ENCODE assay signal across 2 cellular contexts in the genomic region with DNA sequence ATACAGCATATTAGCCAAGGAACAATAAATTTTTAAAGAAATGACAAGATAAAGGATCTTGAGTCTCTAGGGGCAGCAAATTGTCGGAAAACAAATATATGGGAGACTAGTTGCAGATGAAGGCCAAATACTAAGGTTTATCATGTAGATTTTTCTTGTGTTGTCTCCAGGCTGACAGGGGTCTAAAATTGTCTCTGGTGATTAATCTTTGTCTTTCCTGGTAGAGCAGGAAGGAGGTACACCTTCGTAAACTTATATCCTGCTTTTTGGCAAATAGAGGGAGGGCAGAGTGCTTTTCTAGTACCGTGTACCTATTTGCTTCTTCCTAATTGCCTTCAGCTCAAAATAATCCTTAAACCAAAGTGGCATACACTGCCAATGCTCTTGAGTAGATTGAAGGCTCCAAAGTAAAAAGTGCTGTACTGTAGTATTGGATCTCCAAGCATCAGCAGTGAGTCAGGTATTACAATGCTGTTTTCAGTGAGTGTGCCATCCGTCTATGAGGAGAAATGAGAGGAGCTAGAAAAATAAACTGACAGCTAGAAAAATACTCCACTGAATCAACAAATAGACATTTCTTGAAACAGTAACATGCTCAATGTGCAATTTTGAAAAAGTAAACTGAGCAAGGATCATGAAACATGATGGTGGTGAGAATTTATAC.
TF ChIP-seq lines count a peak whose summit lies in the region.

No MANE protein-coding gene starts in this region.

TF ChIP-seq in HepG2, 621 proteins besides CTCF, POLR2A, EP300 and RAD21:
- TF ChIP-seq TARDBP (CRISPR knock-in tag; IDR thresholded peaks at IDR 0.05) (no peak), ZNF577 (CRISPR knock-in tag; IDR thresholded peaks at IDR 0.05; ENCODE audit: borderline replicate concordance, low read depth) (no peak), KLF11 (CRISPR knock-in tag; IDR thresholded peaks at IDR 0.05) (no peak), ZNF260 (CRISPR knock-in tag; IDR thresholded peaks at IDR 0.05; ENCODE audit: borderline replicate concordance, low read depth) (no peak), MTA3 (CRISPR knock-in tag; IDR thresholded peaks at IDR 0.05) (no peak), ZNF619 (CRISPR knock-in tag; IDR thresholded peaks at IDR 0.05) (no peak), AKAP8 (CRISPR knock-in tag; IDR thresholded peaks at IDR 0.05) (no peak), NFE2L2 (IDR thresholded peaks at IDR 0.05; ENCODE audit: low read length) (no peak), MEIS1 (CRISPR knock-in tag; IDR thresholded peaks at IDR 0.05; ENCODE audit: borderline replicate concordance) (no peak), CCAR2 (optimal IDR thresholded peaks at IDR 0.05; ENCODE audit: low read depth, low read length) (no peak), POGZ (CRISPR knock-in tag; IDR thresholded peaks at IDR 0.05) (no peak), RAD51 (IDR thresholded peaks at IDR 0.05; ENCODE audit: borderline replicate concordance) (no peak), EED (CRISPR knock-in tag; IDR thresholded peaks at IDR 0.05) (no peak), NRL (CRISPR knock-in tag; IDR thresholded peaks at IDR 0.05; ENCODE audit: borderline replicate concordance) (no peak)
- TF ChIP-seq, protein P1, sequence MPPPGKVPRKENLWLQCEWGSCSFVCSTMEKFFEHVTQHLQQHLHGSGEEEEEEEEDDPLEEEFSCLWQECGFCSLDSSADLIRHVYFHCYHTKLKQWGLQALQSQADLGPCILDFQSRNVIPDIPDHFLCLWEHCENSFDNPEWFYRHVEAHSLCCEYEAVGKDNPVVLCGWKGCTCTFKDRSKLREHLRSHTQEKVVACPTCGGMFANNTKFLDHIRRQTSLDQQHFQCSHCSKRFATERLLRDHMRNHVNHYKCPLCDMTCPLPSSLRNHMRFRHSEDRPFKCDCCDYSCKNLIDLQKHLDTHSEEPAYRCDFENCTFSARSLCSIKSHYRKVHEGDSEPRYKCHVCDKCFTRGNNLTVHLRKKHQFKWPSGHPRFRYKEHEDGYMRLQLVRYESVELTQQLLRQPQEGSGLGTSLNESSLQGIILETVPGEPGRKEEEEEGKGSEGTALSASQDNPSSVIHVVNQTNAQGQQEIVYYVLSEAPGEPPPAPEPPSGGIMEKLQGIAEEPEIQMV (CRISPR knock-in tag; IDR thresholded peaks at IDR 0.05; ENCODE audit: low read depth) = no peak

TF ChIP-seq in WTC11, 78 proteins besides CTCF, POLR2A, EP300 and RAD21:
- TF ChIP-seq, protein P2, sequence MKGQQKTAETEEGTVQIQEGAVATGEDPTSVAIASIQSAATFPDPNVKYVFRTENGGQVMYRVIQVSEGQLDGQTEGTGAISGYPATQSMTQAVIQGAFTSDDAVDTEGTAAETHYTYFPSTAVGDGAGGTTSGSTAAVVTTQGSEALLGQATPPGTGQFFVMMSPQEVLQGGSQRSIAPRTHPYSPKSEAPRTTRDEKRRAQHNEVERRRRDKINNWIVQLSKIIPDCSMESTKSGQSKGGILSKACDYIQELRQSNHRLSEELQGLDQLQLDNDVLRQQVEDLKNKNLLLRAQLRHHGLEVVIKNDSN (CRISPR knock-in tag; IDR thresholded peaks at IDR 0.05) = no peak
- TF ChIP-seq RORB (CRISPR knock-in tag; IDR thresholded peaks at IDR 0.05) (no peak), ATF1 (CRISPR knock-in tag; IDR thresholded peaks at IDR 0.05) (no peak), RELA (CRISPR knock-in tag; IDR thresholded peaks at IDR 0.05; ENCODE audit: borderline replicate concordance) (no peak), ZNF232 (CRISPR knock-in tag; IDR thresholded peaks at IDR 0.05) (no peak), ELF4 (CRISPR knock-in tag; IDR thresholded peaks at IDR 0.05; ENCODE audit: low read depth) (no peak), PRRX2 (CRISPR knock-in tag; IDR thresholded peaks at IDR 0.05) (no peak), MXD4 (CRISPR knock-in tag; IDR thresholded peaks at IDR 0.05; ENCODE audit: borderline replicate concordance) (no peak), MYBL2 (CRISPR knock-in tag; IDR thresholded peaks at IDR 0.05) (no peak), CREM (CRISPR knock-in tag; IDR thresholded peaks at IDR 0.05) (no peak), TCF7 (CRISPR knock-in tag; IDR thresholded peaks at IDR 0.05; ENCODE audit: low read depth) (no peak), GTF2I (CRISPR knock-in tag; conservative IDR thresholded peaks at IDR 0.05) (no peak), NFATC4 (CRISPR knock-in tag; IDR thresholded peaks at IDR 0.05) (no peak), TP53 (CRISPR knock-in tag; IDR thresholded peaks at IDR 0.05) (no peak)
- TF ChIP-seq, protein P3, sequence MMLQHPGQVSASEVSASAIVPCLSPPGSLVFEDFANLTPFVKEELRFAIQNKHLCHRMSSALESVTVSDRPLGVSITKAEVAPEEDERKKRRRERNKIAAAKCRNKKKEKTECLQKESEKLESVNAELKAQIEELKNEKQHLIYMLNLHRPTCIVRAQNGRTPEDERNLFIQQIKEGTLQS (CRISPR knock-in tag; conservative IDR thresholded peaks at IDR 0.05) = no peak
- TF ChIP-seq, protein P4, sequence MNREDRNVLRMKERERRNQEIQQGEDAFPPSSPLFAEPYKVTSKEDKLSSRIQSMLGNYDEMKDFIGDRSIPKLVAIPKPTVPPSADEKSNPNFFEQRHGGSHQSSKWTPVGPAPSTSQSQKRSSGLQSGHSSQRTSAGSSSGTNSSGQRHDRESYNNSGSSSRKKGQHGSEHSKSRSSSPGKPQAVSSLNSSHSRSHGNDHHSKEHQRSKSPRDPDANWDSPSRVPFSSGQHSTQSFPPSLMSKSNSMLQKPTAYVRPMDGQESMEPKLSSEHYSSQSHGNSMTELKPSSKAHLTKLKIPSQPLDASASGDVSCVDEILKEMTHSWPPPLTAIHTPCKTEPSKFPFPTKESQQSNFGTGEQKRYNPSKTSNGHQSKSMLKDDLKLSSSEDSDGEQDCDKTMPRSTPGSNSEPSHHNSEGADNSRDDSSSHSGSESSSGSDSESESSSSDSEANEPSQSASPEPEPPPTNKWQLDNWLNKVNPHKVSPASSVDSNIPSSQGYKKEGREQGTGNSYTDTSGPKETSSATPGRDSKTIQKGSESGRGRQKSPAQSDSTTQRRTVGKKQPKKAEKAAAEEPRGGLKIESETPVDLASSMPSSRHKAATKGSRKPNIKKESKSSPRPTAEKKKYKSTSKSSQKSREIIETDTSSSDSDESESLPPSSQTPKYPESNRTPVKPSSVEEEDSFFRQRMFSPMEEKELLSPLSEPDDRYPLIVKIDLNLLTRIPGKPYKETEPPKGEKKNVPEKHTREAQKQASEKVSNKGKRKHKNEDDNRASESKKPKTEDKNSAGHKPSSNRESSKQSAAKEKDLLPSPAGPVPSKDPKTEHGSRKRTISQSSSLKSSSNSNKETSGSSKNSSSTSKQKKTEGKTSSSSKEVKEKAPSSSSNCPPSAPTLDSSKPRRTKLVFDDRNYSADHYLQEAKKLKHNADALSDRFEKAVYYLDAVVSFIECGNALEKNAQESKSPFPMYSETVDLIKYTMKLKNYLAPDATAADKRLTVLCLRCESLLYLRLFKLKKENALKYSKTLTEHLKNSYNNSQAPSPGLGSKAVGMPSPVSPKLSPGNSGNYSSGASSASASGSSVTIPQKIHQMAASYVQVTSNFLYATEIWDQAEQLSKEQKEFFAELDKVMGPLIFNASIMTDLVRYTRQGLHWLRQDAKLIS (CRISPR knock-in tag; IDR thresholded peaks at IDR 0.05; ENCODE audit: borderline replicate concordance) = no peak
- TF ChIP-seq, protein P5, sequence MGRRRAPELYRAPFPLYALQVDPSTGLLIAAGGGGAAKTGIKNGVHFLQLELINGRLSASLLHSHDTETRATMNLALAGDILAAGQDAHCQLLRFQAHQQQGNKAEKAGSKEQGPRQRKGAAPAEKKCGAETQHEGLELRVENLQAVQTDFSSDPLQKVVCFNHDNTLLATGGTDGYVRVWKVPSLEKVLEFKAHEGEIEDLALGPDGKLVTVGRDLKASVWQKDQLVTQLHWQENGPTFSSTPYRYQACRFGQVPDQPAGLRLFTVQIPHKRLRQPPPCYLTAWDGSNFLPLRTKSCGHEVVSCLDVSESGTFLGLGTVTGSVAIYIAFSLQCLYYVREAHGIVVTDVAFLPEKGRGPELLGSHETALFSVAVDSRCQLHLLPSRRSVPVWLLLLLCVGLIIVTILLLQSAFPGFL (CRISPR knock-in tag; IDR thresholded peaks at IDR 0.05; ENCODE audit: borderline replicate concordance) = no peak
- TF ChIP-seq, protein P6, sequence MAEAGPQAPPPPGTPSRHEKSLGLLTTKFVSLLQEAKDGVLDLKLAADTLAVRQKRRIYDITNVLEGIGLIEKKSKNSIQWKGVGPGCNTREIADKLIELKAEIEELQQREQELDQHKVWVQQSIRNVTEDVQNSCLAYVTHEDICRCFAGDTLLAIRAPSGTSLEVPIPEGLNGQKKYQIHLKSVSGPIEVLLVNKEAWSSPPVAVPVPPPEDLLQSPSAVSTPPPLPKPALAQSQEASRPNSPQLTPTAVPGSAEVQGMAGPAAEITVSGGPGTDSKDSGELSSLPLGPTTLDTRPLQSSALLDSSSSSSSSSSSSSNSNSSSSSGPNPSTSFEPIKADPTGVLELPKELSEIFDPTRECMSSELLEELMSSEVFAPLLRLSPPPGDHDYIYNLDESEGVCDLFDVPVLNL (CRISPR knock-in tag; IDR thresholded peaks at IDR 0.05; ENCODE audit: borderline replicate concordance, low read depth) = no peak
- TF ChIP-seq, protein P7, sequence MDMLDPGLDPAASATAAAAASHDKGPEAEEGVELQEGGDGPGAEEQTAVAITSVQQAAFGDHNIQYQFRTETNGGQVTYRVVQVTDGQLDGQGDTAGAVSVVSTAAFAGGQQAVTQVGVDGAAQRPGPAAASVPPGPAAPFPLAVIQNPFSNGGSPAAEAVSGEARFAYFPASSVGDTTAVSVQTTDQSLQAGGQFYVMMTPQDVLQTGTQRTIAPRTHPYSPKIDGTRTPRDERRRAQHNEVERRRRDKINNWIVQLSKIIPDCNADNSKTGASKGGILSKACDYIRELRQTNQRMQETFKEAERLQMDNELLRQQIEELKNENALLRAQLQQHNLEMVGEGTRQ (CRISPR knock-in tag; IDR thresholded peaks at IDR 0.05) = no peak
- TF ChIP-seq, protein P8, sequence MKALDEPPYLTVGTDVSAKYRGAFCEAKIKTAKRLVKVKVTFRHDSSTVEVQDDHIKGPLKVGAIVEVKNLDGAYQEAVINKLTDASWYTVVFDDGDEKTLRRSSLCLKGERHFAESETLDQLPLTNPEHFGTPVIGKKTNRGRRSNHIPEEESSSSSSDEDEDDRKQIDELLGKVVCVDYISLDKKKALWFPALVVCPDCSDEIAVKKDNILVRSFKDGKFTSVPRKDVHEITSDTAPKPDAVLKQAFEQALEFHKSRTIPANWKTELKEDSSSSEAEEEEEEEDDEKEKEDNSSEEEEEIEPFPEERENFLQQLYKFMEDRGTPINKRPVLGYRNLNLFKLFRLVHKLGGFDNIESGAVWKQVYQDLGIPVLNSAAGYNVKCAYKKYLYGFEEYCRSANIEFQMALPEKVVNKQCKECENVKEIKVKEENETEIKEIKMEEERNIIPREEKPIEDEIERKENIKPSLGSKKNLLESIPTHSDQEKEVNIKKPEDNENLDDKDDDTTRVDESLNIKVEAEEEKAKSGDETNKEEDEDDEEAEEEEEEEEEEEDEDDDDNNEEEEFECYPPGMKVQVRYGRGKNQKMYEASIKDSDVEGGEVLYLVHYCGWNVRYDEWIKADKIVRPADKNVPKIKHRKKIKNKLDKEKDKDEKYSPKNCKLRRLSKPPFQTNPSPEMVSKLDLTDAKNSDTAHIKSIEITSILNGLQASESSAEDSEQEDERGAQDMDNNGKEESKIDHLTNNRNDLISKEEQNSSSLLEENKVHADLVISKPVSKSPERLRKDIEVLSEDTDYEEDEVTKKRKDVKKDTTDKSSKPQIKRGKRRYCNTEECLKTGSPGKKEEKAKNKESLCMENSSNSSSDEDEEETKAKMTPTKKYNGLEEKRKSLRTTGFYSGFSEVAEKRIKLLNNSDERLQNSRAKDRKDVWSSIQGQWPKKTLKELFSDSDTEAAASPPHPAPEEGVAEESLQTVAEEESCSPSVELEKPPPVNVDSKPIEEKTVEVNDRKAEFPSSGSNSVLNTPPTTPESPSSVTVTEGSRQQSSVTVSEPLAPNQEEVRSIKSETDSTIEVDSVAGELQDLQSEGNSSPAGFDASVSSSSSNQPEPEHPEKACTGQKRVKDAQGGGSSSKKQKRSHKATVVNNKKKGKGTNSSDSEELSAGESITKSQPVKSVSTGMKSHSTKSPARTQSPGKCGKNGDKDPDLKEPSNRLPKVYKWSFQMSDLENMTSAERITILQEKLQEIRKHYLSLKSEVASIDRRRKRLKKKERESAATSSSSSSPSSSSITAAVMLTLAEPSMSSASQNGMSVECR (CRISPR knock-in tag; IDR thresholded peaks at IDR 0.05; ENCODE audit: borderline replicate concordance) = no peak
TF ChIP-seq in WTC11: peak in this region for 0.
